In the genomic region with DNA sequence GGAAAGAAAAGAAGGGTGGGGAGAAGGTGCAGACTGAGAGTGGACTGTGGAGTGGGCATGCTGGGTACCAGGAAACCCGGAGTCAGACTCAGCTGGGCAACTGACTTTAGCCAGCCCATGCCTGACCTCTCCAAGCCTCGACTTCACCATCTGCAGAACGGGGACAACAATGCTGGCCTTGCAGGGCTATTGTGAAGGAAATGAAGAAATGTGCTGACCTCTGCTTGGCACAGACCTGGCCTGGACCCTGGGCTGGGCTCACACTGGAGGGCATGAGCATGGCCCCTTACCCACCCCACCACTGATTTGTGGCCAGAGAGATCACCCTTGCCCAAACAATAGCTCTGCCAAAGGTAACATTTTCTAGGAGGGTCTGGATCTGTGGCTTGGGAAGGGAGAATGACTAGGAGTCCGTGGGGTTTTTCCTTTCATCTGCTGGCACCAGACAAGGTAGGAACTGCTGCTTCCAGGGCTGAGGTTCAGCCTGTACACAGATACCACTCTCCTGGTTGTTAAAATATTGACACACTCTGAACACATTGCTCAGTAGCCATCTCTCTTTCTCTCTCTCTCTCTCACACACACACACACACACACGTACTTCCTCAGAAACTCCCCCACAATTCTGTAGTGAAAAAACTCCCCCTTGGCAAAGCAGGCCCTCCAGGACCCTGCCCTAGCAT, we compare ENCODE assay signal across 30 cellular contexts. TPM values are rescaled to one million over a fixed set of nuclear protein-coding genes. Genes with fewer than 3 reads are reported as not detected.
DNase-seq lines count a peak whose midpoint lies in the region; ATAC-seq, FAIRE-seq and TF ChIP-seq lines count a peak whose summit lies in the region.
"Had no signal": no experiment of that assay in that cellular context is flagged by ENCODE, and none has a peak within 500 bp of the region (broad histone marks: within the 10 kb centered on the region; RNA-seq: fewer than 3 reads in every experiment).

No MANE protein-coding gene starts in this region.

- H3K4me3 ChIP-seq in KMS-11 (IDR thresholded peaks at IDR 0.05; ENCODE audit: insufficient read depth, low read depth, low read length): no peak overlapping the region
- no peak overlapping the region for H3K4me3 ChIP-seq in endothelial cell of umbilical vein (replicated peaks in 1 of 3; ENCODE audit: insufficient read depth in 1 of 3, low read depth in 1 of 3, low read length in 3 of 3)
- H3K4me3 ChIP-seq: GM23338, uterus had no signal

- H3K36me3 ChIP-seq in KMS-11 (ENCODE audit: insufficient read depth) (no peaks in the 10 kb centered on the region), endothelial cell of umbilical vein (ENCODE audit: control insufficient read depth in 2 of 2, extremely low read depth in 1 of 2, insufficient read depth in 2 of 2, low read length in 2 of 2) (no peaks in the 10 kb centered on the region)
- H3K36me3 ChIP-seq: uterus had no signal

- H3K4me2 ChIP-seq in KMS-11 (no peak overlapping the region), endothelial cell of umbilical vein (ENCODE audit: insufficient read depth, low read length) (no peak overlapping the region)
- H3K4me2 ChIP-seq: GM23338, SK-N-SH had no signal

- H3K9me3 ChIP-seq in endothelial cell of umbilical vein (replicated peaks; ENCODE audit: control insufficient read depth, insufficient read depth, low read length): no peaks in the 10 kb centered on the region
- H3K9me3 ChIP-seq: SK-N-SH, uterus had no signal

- CTCF ChIA-PET in endothelial cell of umbilical vein (lab: Charles Lee): interaction anchor here (1.0 kb wide), 1 partner anchor 12 kb away, joined by 3 read pairs; no protein-coding TSS in a partner anchor

- TF ChIP-seq POLR2A in endothelial cell of umbilical vein (IDR thresholded peaks at IDR 0.05; ENCODE audit: low read depth, low read length): no peak

- POLR2A ChIA-PET in endothelial cell of umbilical vein (lab: Charles Lee): no interaction called here

- no peak for ATAC-seq in stimulated activated naive CD8-positive, alpha-beta T cell treated with anti-CD3 and anti-CD28 coated beads, Interleukin-15, Interleukin-2, amounts not matched to agents 100 U/mL and 50 U/mL, for 24 hours
- ATAC-seq: activated CD8-positive, alpha-beta T cell treated with anti-CD3 and anti-CD28 coated beads for 36 hours had no signal

- H3K27me3 Mint-ChIP-seq in nephron progenitor cell (ENCODE audit: low read depth, poor library complexity): peaks cover 36% of the 10 kb centered on the region
- H3K27me3 Mint-ChIP-seq: activated CD8-positive, alpha-beta T cell treated with anti-CD3 and anti-CD28 coated beads for 36 hours had no signal

- peak; percentile 4 for FAIRE-seq in endothelial cell of umbilical vein (lab: Jason Lieb, UNC)
- FAIRE-seq: D721Med, islet of Langerhans had no signal

- peaks cover 14% of the 10 kb centered on the region for H3K4me1 ChIP-seq in KMS-11 (ENCODE audit: low read depth, poor library complexity, severe bottlenecking)
- no peaks in the 10 kb centered on the region for H3K4me1 ChIP-seq in endothelial cell of umbilical vein (ENCODE audit: control insufficient read depth, extremely low read depth, insufficient read depth, low read length)
- H3K4me1 ChIP-seq: uterus had no signal

- no peaks in the 10 kb centered on the region for H3K27me3 ChIP-seq in KMS-11 (ENCODE audit: insufficient read depth, low read depth)
- peaks cover 2 to 5% of the 10 kb centered on the region in 2 experiments for H3K27me3 ChIP-seq in endothelial cell of umbilical vein (ENCODE audit: control insufficient read depth in 2 of 2, insufficient read depth in 2 of 2, low read length in 2 of 2)
- H3K27me3 ChIP-seq: uterus had no signal

- no peaks in the 10 kb centered on the region for H3K79me2 ChIP-seq in KMS-11 (ENCODE audit: insufficient read depth, low read depth)
- H3K79me2 ChIP-seq in endothelial cell of umbilical vein (ENCODE audit: control insufficient read depth, insufficient read depth, low read length): no peaks in the 10 kb centered on the region

- BruUV-seq in endothelial cell of umbilical vein (replicated peaks; lab: Mats Ljungman, UMichigan): no TSS peak

- H3K27ac Mint-ChIP-seq in nephron progenitor cell: peak overlapping the region; percentile 49
- H3K27ac Mint-ChIP-seq: activated CD8-positive, alpha-beta T cell treated with anti-CD3 and anti-CD28 coated beads for 36 hours; GM23338; mesothelial cell of epicardium had no signal

- DNase-seq in endothelial cell of umbilical vein (ENCODE audit: low read depth, low spot score) (no peak), nephron progenitor cell (no peak), NCI-H2171 treated with DMSO at 0.1 percent for 48 hours (lab: John Stamatoyannopoulos, UW) (no peak), medulla oblongata (ENCODE audit: extremely low spot score) (no peak), LoVo (ENCODE audit: low spot score) (no peak)
- no peak for DNase-seq in stimulated activated naive CD8-positive, alpha-beta T cell treated with anti-CD3 and anti-CD28 coated beads, Interleukin-15, Interleukin-2, amounts not matched to agents 100 U/mL and 50 U/mL, for 24 hours
- DNase-seq: activated CD8-positive, alpha-beta T cell treated with anti-CD3 and anti-CD28 coated beads for 36 hours; activated naive CD4-positive, alpha-beta T cell; activated T-cell treated with anti-CD3 and anti-CD28 coated beads, Interleukin-2, amount 50 U/mL, for 1 hour; amniotic stem cell; foreskin fibroblast; MV-4-11; NCI-H187; NCI-H226; SK-N-SH; stimulated activated CD4-positive, alpha-beta T cell treated with anti-CD3 and anti-CD28 coated beads, Interleukin-4, amount 100 ng/mL, for 24 hours; T-helper 9 cell; uterus had no signal

- no peaks in the 10 kb centered on the region for H3K9me3 Mint-ChIP-seq in nephron progenitor cell
- H3K9me3 Mint-ChIP-seq: activated CD8-positive, alpha-beta T cell treated with anti-CD3 and anti-CD28 coated beads for 36 hours; GM23338; mesothelial cell of epicardium; neural crest cell had no signal

- peaks cover 19% of the 10 kb centered on the region for H3K4me1 Mint-ChIP-seq in nephron progenitor cell
- H3K4me1 Mint-ChIP-seq: neural crest cell had no signal

- dilution Hi-C loops in endothelial cell of umbilical vein (cut with MboI; ENCODE audit: extremely low pct_ligation_motif_present, low sequenced_read_pairs): no loop called here

- H3K27ac ChIP-seq in C4-2B (peak overlapping the region; percentile 71), KMS-11 (no peak overlapping the region), endothelial cell of umbilical vein (ENCODE audit: insufficient read depth, low read depth, low read length) (no peak overlapping the region)
- H3K27ac ChIP-seq: epithelial cell of prostate, uterus had no signal

- TF ChIP-seq CTCF in C4-2B (conservative IDR thresholded peaks at IDR 0.05) (no peak), KMS-11 (conservative IDR thresholded peaks at IDR 0.05; ENCODE audit: low read depth, low read length) (no peak), endothelial cell of umbilical vein (IDR thresholded peaks at IDR 0.05; ENCODE audit: extremely low read depth in 1 of 2, insufficient read depth in 1 of 2, low read depth in 1 of 2, low read length in 2 of 2) (no peak), nephron progenitor cell (IDR thresholded peaks at IDR 0.05) (no peak)

- no peak overlapping the region for H3K4me3 Mint-ChIP-seq in nephron progenitor cell
- H3K4me3 Mint-ChIP-seq: activated CD8-positive, alpha-beta T cell treated with anti-CD3 and anti-CD28 coated beads for 36 hours; GM23338; mesothelial cell of epicardium; neural crest cell had no signal

- no peak overlapping the region for H3K9ac ChIP-seq in KMS-11
- H3K9ac ChIP-seq in endothelial cell of umbilical vein (replicated peaks; ENCODE audit: extremely low read depth, insufficient read depth, low read length): no peak overlapping the region
- H3K9ac ChIP-seq: SK-N-SH had no signal

- no peaks in the 10 kb centered on the region for H3K9me1 ChIP-seq in endothelial cell of umbilical vein (replicated peaks; ENCODE audit: control insufficient read depth, extremely low read depth, insufficient read depth, low read length)

- no peaks in the 10 kb centered on the region for H4K20me1 ChIP-seq in KMS-11 (ENCODE audit: insufficient read depth)
- H4K20me1 ChIP-seq in endothelial cell of umbilical vein (replicated peaks; ENCODE audit: control insufficient read depth, extremely low read depth, insufficient read depth, low read length): no peaks in the 10 kb centered on the region

- no peaks in the 10 kb centered on the region for H3K36me3 Mint-ChIP-seq in nephron progenitor cell (ENCODE audit: low read depth)
- H3K36me3 Mint-ChIP-seq: mesothelial cell of epicardium had no signal

- peak overlapping the region; percentile 7; the same call in 1 of the 2 replicates for H2AFZ ChIP-seq in KMS-11 (ENCODE audit: low read depth)
- no peak overlapping the region for H2AFZ ChIP-seq in endothelial cell of umbilical vein (ENCODE audit: low read depth, low read length)
- H2AFZ ChIP-seq: GM23338 had no signal

- intact Hi-C loops in endothelial cell of umbilical vein (cut with micrococcal nuclease): no loop called here

RNA-seq across cellular contexts. Expression of gene MOGAT2, which starts 0.9 kb away (rescaled TPM):
- total RNA-seq in endothelial cell of umbilical vein: not detected in 2 replicates
- polyA plus RNA-seq in endothelial cell of umbilical vein: not detected in 2 replicates
- polyA plus RNA-seq in endothelial cell of umbilical vein (2011; cell fraction: cytosol; rRNA removed): not detected in 2 replicates
- polyA plus RNA-seq in endothelial cell of umbilical vein (2011; cell fraction: nucleus; rRNA removed): not detected in 2 replicates
- polyA plus RNA-seq in endothelial cell of umbilical vein (2012): not detected in 2 replicates
- 0.17 TPM in 1 of 2 replicates, not detected in the other for polyA minus RNA-seq in endothelial cell of umbilical vein
- not detected for polyA minus RNA-seq in endothelial cell of umbilical vein (2011; cell fraction: cytosol; rRNA and poly(A)+ RNA removed)
- not detected in 2 replicates for polyA minus RNA-seq in endothelial cell of umbilical vein (2011; cell fraction: nucleus; rRNA and poly(A)+ RNA removed)
- total RNA-seq: A673; activated CD8-positive, alpha-beta T cell treated with anti-CD3 and anti-CD28 coated beads for 36 hours; dermis microvascular lymphatic vessel endothelial cell; GM23338; mesothelial cell of epicardium; neural crest cell; pulmonary artery endothelial cell had no signal
- polyA plus RNA-seq: BJ, GM23338 had no signal

RNA-seq across cellular contexts. Expression of gene MAP6, which starts 49.7 kb away (rescaled TPM):
- 0.18 TPM in 1 of 2 replicates, not detected in the other for total RNA-seq in endothelial cell of umbilical vein
- 0.11 and 0.12 TPM in 2 replicates for polyA plus RNA-seq in endothelial cell of umbilical vein
- 0.09 and 0.10 TPM in 2 replicates for polyA plus RNA-seq in endothelial cell of umbilical vein (2011; cell fraction: cytosol; rRNA removed)
- polyA plus RNA-seq in endothelial cell of umbilical vein (2011; cell fraction: nucleus; rRNA removed): 0.38 and 0.48 TPM in 2 replicates
- polyA plus RNA-seq in endothelial cell of umbilical vein (2012): 0.12 and 0.23 TPM in 2 replicates
- polyA minus RNA-seq in endothelial cell of umbilical vein: 0.08 TPM in 1 of 2 replicates, not detected in the other
- not detected for polyA minus RNA-seq in endothelial cell of umbilical vein (2011; cell fraction: cytosol; rRNA and poly(A)+ RNA removed)
- 0.14 TPM in 1 of 2 replicates, not detected in the other for polyA minus RNA-seq in endothelial cell of umbilical vein (2011; cell fraction: nucleus; rRNA and poly(A)+ RNA removed)
- total RNA-seq: A673; activated CD8-positive, alpha-beta T cell treated with anti-CD3 and anti-CD28 coated beads for 36 hours had no signal

RNA-seq across cellular contexts. Expression of gene DGAT2, which starts 50.0 kb away (rescaled TPM):
- 0.55 TPM in 2 replicates for total RNA-seq in endothelial cell of umbilical vein
- 0.79 and 0.83 TPM in 2 replicates for polyA plus RNA-seq in endothelial cell of umbilical vein
- polyA plus RNA-seq in endothelial cell of umbilical vein (2011; cell fraction: cytosol; rRNA removed): 0.39 and 0.48 TPM in 2 replicates
- 0.39 and 0.68 TPM in 2 replicates for polyA plus RNA-seq in endothelial cell of umbilical vein (2011; cell fraction: nucleus; rRNA removed)
- polyA plus RNA-seq in endothelial cell of umbilical vein (2012): 1.4 and 2.3 TPM in 2 replicates
- 0.80 and 2.9 TPM in 2 replicates for polyA minus RNA-seq in endothelial cell of umbilical vein
- 1.4 TPM for polyA minus RNA-seq in endothelial cell of umbilical vein (2011; cell fraction: cytosol; rRNA and poly(A)+ RNA removed)
- not detected in 2 replicates for polyA minus RNA-seq in endothelial cell of umbilical vein (2011; cell fraction: nucleus; rRNA and poly(A)+ RNA removed)
